In the genomic region with DNA sequence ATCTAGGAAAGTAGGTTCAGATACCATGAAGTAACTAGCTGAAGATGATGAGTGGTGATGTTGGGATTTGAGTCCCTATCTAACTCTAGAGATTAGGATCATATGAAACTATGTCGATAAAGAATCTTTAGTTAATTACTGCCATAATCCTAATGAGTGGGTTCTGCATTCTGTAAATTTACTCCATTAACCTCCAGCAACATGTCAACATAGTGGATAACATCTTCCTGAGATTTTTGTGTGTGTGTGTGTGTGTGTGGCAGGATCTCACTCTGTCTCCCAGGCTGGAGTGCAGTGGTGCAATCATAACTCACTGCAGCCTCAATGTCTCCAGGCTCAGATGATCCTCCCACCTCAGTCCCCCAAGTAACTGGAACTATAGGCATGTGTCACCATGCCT, we compare ENCODE assay signal across 3 cellular contexts.
"Had no signal": no experiment of that assay in that cellular context is flagged by ENCODE, and none has a peak within 500 bp of the region (broad histone marks: within the 10 kb centered on the region; RNA-seq: fewer than 3 reads in every experiment).

No MANE protein-coding gene starts in this region.

- DNase-seq: GDM1, GF-D8 had no signal

- H3K4me3 ChIP-seq: GM12878 had no signal

- ATAC-seq: GM12878 had no signal
